ENCODE assay signal across 1 cellular context in genomic region chr5:174735498-174736350, GRCh38.
TF ChIP-seq lines count a peak whose summit lies in the region.

No MANE protein-coding gene starts in this region.

TF ChIP-seq in HepG2, 621 proteins besides CTCF, POLR2A, EP300 and RAD21 (continued from another document):
- no peak for TF ChIP-seq ZNF276 (CRISPR knock-in tag; IDR thresholded peaks at IDR 0.05; ENCODE audit: low read depth)
- TF ChIP-seq, protein P1, sequence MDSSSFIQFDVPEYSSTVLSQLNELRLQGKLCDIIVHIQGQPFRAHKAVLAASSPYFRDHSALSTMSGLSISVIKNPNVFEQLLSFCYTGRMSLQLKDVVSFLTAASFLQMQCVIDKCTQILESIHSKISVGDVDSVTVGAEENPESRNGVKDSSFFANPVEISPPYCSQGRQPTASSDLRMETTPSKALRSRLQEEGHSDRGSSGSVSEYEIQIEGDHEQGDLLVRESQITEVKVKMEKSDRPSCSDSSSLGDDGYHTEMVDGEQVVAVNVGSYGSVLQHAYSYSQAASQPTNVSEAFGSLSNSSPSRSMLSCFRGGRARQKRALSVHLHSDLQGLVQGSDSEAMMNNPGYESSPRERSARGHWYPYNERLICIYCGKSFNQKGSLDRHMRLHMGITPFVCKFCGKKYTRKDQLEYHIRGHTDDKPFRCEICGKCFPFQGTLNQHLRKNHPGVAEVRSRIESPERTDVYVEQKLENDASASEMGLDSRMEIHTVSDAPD (CRISPR knock-in tag; IDR thresholded peaks at IDR 0.05) = no peak
- TF ChIP-seq, protein P2, sequence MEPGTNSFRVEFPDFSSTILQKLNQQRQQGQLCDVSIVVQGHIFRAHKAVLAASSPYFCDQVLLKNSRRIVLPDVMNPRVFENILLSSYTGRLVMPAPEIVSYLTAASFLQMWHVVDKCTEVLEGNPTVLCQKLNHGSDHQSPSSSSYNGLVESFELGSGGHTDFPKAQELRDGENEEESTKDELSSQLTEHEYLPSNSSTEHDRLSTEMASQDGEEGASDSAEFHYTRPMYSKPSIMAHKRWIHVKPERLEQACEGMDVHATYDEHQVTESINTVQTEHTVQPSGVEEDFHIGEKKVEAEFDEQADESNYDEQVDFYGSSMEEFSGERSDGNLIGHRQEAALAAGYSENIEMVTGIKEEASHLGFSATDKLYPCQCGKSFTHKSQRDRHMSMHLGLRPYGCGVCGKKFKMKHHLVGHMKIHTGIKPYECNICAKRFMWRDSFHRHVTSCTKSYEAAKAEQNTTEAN (CRISPR knock-in tag; conservative IDR thresholded peaks at IDR 0.05) = no peak
- no peak for TF ChIP-seq KLF9 (CRISPR knock-in tag; IDR thresholded peaks at IDR 0.05; ENCODE audit: low read depth)
- no peak for TF ChIP-seq RFXAP (CRISPR knock-in tag; IDR thresholded peaks at IDR 0.05; ENCODE audit: borderline replicate concordance)
- TF ChIP-seq ZMYM3 (CRISPR knock-in tag; IDR thresholded peaks at IDR 0.05) = no peak
- no peak for TF ChIP-seq HOXA9 (CRISPR knock-in tag; IDR thresholded peaks at IDR 0.05; ENCODE audit: borderline replicate concordance)
- TF ChIP-seq GATA4 (IDR thresholded peaks at IDR 0.05; ENCODE audit: borderline replicate concordance, low read depth) = no peak
- TF ChIP-seq, protein P3, sequence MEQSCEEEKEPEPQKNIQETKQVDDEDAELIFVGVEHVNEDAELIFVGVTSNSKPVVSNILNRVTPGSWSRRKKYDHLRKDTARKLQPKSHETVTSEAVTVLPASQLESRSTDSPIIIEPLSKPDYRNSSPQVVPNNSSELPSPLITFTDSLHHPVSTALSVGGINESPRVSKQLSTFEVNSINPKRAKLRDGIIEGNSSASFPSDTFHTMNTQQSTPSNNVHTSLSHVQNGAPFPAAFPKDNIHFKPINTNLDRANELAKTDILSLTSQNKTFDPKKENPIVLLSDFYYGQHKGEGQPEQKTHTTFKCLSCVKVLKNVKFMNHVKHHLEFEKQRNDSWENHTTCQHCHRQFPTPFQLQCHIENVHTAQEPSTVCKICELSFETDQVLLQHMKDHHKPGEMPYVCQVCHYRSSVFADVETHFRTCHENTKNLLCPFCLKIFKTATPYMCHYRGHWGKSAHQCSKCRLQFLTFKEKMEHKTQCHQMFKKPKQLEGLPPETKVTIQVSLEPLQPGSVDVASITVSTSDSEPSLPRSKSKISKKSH (CRISPR knock-in tag; IDR thresholded peaks at IDR 0.05; ENCODE audit: borderline replicate concordance) = no peak
- TF ChIP-seq SNAI1 (CRISPR knock-in tag; IDR thresholded peaks at IDR 0.05; ENCODE audit: borderline replicate concordance) = no peak
